Comparison of ENCODE assay signal across 8 cellular contexts in genomic region chr2:229273384-229274338, GRCh38. TPM values are rescaled to one million over a fixed set of nuclear protein-coding genes. Genes with fewer than 3 reads are reported as not detected.
DNase-seq lines count a peak whose midpoint lies in the region; ATAC-seq and TF ChIP-seq lines count a peak whose summit lies in the region.

No MANE protein-coding gene starts in this region.

- H3K36me3 ChIP-seq in breast epithelium (no peaks in the 10 kb centered on the region), spleen (no peaks in the 10 kb centered on the region)

- peak overlapping the region; percentile 8 to 58 (median 32) for H3K4me3 ChIP-seq in breast epithelium
- peak overlapping the region in 2 of 8 donors; percentile 10 to 45 for H3K4me3 ChIP-seq in spleen

- intact Hi-C loops in breast epithelium (cut with DNase I; ENCODE audit: low total_unique reads), result no loop called here
- intact Hi-C loops in spleen (cut with DNase I; ENCODE audit: low total_unique reads), result loop anchor here (5.0 kb wide), 1 partner anchor 136 kb away; no protein-coding TSS in a partner anchor

- 23 to 33% (median 28%) methylated on average over 11 of the region's 11 CpGs for WGBS in spleen, 5 donors

- H3K4me1 ChIP-seq in breast epithelium (no peaks in the 10 kb centered on the region), spleen (peaks cover 0 to 13% (median 2%) of the 10 kb centered on the region in 6 donors)

- TF ChIP-seq POLR2A in breast epithelium (IDR thresholded peaks at IDR 0.05) (no peak), spleen (IDR thresholded peaks at IDR 0.05) (no peak)

- DNase-seq in C1 segment of cervical spinal cord (lab: John Stamatoyannopoulos, UW) (peak in 12 of 14 donors; percentile 11 to 71 (median 28)), NCI-H510A treated with DMSO at 0.1 percent for 48 hours (lab: John Stamatoyannopoulos, UW) (peak; percentile 98), breast epithelium (ENCODE audit: low spot score in 2 of 2) (no peak), inferior parietal cortex (ENCODE audit: extremely low spot score) (peak; percentile 80), spleen (no peak)

- peak; percentile 83 for ATAC-seq in GM19043 (IDR thresholded peaks at IDR 0.05; ENCODE audit: low read depth, unreplicated experiment)
- ATAC-seq in HG03460 (IDR thresholded peaks at IDR 0.05; ENCODE audit: unreplicated experiment), result peak; percentile 81
- no peak for ATAC-seq in GM21576 (IDR thresholded peaks at IDR 0.05; ENCODE audit: unreplicated experiment)

- no peaks in the 10 kb centered on the region for H3K27me3 ChIP-seq in breast epithelium
- H3K27me3 ChIP-seq in spleen (replicated peaks in 1 of 7), result peaks cover 0 to 46% (median 5%) of the 10 kb centered on the region in 7 donors

- no peaks in the 10 kb centered on the region for H3K9me3 ChIP-seq in breast epithelium
- H3K9me3 ChIP-seq in spleen, result no peaks in the 10 kb centered on the region

- TF ChIP-seq CTCF in breast epithelium (IDR thresholded peaks at IDR 0.05), result peak; percentile 16 to 63 (median 55)
- peak in 10 of 11 experiments; percentile 24 to 77 (median 64) for TF ChIP-seq CTCF in spleen (IDR thresholded peaks at IDR 0.05 in 8 of 11, conservative IDR thresholded peaks at IDR 0.05 in 3 of 11)

- H3K27ac ChIP-seq in breast epithelium (no peak overlapping the region), spleen (no peak overlapping the region)

RNA-seq across cellular contexts. Expression of gene PID1, which starts 2.6 kb away (rescaled TPM):
- total RNA-seq in breast epithelium (10 to 100 TPM; 13.5 to 60.3 (median 42.0) TPM), spleen (10 to 100 TPM; 11.8 to 30.0 (median 17.0) TPM)
- polyA plus RNA-seq in spleen, result 1 to 10 TPM; 3.2 to 5.2 (median 4.1) TPM

Comparison
In these comparisons a context has a peak if more than half of its experiments do, and no peak if none do; other contexts are left out.
1. DNase-seq: peak in C1 segment of cervical spinal cord (12 of 14), NCI-H510A treated with DMSO at 0.1 percent for 48 hours (single experiment) and inferior parietal cortex (single experiment); none in breast epithelium (0 of 2) and spleen (single experiment).